Comparison of ENCODE assay signal across 1 cellular context in genomic region chr2:32832821-32833220, GRCh38.
TF ChIP-seq lines count a peak whose summit lies in the region.

No MANE protein-coding gene starts in this region.

TF ChIP-seq in SK-N-SH, 30 proteins besides CTCF, POLR2A, EP300 and RAD21 (continued from another document):
- TF ChIP-seq, protein P1, sequence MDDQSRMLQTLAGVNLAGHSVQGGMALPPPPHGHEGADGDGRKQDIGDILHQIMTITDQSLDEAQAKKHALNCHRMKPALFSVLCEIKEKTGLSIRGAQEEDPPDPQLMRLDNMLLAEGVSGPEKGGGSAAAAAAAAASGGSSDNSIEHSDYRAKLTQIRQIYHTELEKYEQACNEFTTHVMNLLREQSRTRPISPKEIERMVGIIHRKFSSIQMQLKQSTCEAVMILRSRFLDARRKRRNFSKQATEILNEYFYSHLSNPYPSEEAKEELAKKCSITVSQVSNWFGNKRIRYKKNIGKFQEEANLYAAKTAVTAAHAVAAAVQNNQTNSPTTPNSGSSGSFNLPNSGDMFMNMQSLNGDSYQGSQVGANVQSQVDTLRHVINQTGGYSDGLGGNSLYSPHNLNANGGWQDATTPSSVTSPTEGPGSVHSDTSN (IDR thresholded peaks at IDR 0.05) = peak; percentile 95
- 0 out of 2 replicates have a peak, but pooled peaks have one; percentile 64 for TF ChIP-seq TEAD4 (IDR thresholded peaks at IDR 0.05; ENCODE audit: borderline replicate concordance, insufficient read depth)
- no peak for TF ChIP-seq RCOR1 (IDR thresholded peaks at IDR 0.05; ENCODE audit: low read length)
- TF ChIP-seq GATA2 (CRISPR knock-in tag; IDR thresholded peaks at IDR 0.05) = no peak
- TF ChIP-seq TCF12 (IDR thresholded peaks at IDR 0.05) = peak; percentile 91
- TF ChIP-seq JUND (IDR thresholded peaks at IDR 0.05) = peak; percentile 61; the same call in 1 of the 2 replicates
- TF ChIP-seq TAF1 (IDR thresholded peaks at IDR 0.05; ENCODE audit: borderline replicate concordance, low read depth, low read length) = peak; percentile 54; the same call in 1 of the 2 replicates
- no peak for TF ChIP-seq MXI1 (IDR thresholded peaks at IDR 0.05; ENCODE audit: low read depth, low read length)
- peak; percentile 33; the same call in 1 of the 2 replicates for TF ChIP-seq MEF2A (IDR thresholded peaks at IDR 0.05; ENCODE audit: borderline replicate concordance, low read depth)
- TF ChIP-seq, protein P2, sequence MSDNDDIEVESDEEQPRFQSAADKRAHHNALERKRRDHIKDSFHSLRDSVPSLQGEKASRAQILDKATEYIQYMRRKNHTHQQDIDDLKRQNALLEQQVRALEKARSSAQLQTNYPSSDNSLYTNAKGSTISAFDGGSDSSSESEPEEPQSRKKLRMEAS (IDR thresholded peaks at IDR 0.05; ENCODE audit: low read depth) = no peak; the same call in 1 of the 2 replicates
- no peak for TF ChIP-seq CHD2 (IDR thresholded peaks at IDR 0.05; ENCODE audit: low read length, partially characterized antibody)
- no peak for TF ChIP-seq SMC3 (IDR thresholded peaks at IDR 0.05; ENCODE audit: low read depth, low read length)
- TF ChIP-seq GABPA (IDR thresholded peaks at IDR 0.05; ENCODE audit: low read depth) = no peak
- TF ChIP-seq FOXJ3 (CRISPR knock-in tag; IDR thresholded peaks at IDR 0.05) = no peak
- no peak for TF ChIP-seq IRF3 (IDR thresholded peaks at IDR 0.05; ENCODE audit: low read depth, low read length)
- no peak for TF ChIP-seq SIN3A (IDR thresholded peaks at IDR 0.05; ENCODE audit: borderline replicate concordance, low read depth, low read length)
- no peak for TF ChIP-seq YY1 (IDR thresholded peaks at IDR 0.05; ENCODE audit: low read depth)
- TF ChIP-seq, protein P3, sequence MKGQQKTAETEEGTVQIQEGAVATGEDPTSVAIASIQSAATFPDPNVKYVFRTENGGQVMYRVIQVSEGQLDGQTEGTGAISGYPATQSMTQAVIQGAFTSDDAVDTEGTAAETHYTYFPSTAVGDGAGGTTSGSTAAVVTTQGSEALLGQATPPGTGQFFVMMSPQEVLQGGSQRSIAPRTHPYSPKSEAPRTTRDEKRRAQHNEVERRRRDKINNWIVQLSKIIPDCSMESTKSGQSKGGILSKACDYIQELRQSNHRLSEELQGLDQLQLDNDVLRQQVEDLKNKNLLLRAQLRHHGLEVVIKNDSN (IDR thresholded peaks at IDR 0.05; ENCODE audit: borderline replicate concordance, low read depth) = no peak
- TF ChIP-seq RFX5 (IDR thresholded peaks at IDR 0.05; ENCODE audit: low read length) = no peak
- no peak for TF ChIP-seq ELF1 (IDR thresholded peaks at IDR 0.05)
- peak; percentile 77 for TF ChIP-seq POLR2AphosphoS5 (IDR thresholded peaks at IDR 0.05; ENCODE audit: low read depth, low read length)
- no peak for TF ChIP-seq NRF1 (IDR thresholded peaks at IDR 0.05; ENCODE audit: low read depth, low read length)
- TF ChIP-seq, protein P4, sequence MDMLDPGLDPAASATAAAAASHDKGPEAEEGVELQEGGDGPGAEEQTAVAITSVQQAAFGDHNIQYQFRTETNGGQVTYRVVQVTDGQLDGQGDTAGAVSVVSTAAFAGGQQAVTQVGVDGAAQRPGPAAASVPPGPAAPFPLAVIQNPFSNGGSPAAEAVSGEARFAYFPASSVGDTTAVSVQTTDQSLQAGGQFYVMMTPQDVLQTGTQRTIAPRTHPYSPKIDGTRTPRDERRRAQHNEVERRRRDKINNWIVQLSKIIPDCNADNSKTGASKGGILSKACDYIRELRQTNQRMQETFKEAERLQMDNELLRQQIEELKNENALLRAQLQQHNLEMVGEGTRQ (IDR thresholded peaks at IDR 0.05; ENCODE audit: borderline replicate concordance, low read depth, low read length) = no peak
- peak; percentile 51; the same call in 1 of the 2 replicates for TF ChIP-seq RXRA (IDR thresholded peaks at IDR 0.05; ENCODE audit: borderline replicate concordance, low read depth)
- peak; percentile 45; the same call in 1 of the 2 replicates for TF ChIP-seq NFIC (IDR thresholded peaks at IDR 0.05; ENCODE audit: borderline replicate concordance)
